ENCODE assay signal across 22 cellular contexts in genomic region chr2:126715576-126716406, GRCh38. TPM values are rescaled to one million over a fixed set of nuclear protein-coding genes. Genes with fewer than 3 reads are reported as not detected.
"Had no signal": no experiment of that assay in that cellular context is flagged by ENCODE, and none has a peak within 500 bp of the region (broad histone marks: within the 10 kb centered on the region; RNA-seq: fewer than 3 reads in every experiment).

No MANE protein-coding gene starts in this region.

- H3K27me3 ChIP-seq: colonic mucosa, pancreas, sigmoid colon, stomach, thyroid gland had no signal

- H3K36me3 ChIP-seq: colonic mucosa, lower lobe of right lung, pancreas, sigmoid colon, stomach, thyroid gland had no signal

- H3K9me3 ChIP-seq: colonic mucosa, lower lobe of right lung, pancreas, sigmoid colon, stomach, thyroid gland had no signal

- H3K4me1 ChIP-seq: colonic mucosa, pancreas, sigmoid colon, stomach, thyroid gland had no signal

- DNase-seq: colonic mucosa; effector memory CD4-positive, alpha-beta T cell; erythroblast; hypothalamus; immature natural killer cell; left ventricle myocardium superior; lower lobe of right lung; natural killer cell; occipital lobe; pancreas; sigmoid colon; stimulated activated CD4-positive, alpha-beta T cell treated with anti-CD3 and anti-CD28 coated beads, Interleukin-2, amount 100 ng/mL, for 24 hours; stimulated activated CD4-positive, alpha-beta T cell treated with anti-CD3 and anti-CD28 coated beads, Interleukin-4, amount 100 ng/mL, for 24 hours; stimulated activated naive CD4-positive, alpha-beta T cell treated with Interleukin-2 at 50 U/mL for 16 hours; stomach; thyroid gland; trophoblast cell had no signal

- FAIRE-seq: endometrium, frontal cortex, keratinocyte, pancreas had no signal

- ATAC-seq: left ventricle myocardium superior; lower lobe of right lung; natural killer cell; pancreas; stimulated activated effector memory CD8-positive, alpha-beta T cell treated with anti-CD3 and anti-CD28 coated beads, Interleukin-12 subunit alpha, Interleukin-12 subunit beta, amount 100 ng/mL, for 72 hours had no signal

- H3K36me3 Mint-ChIP-seq: natural killer cell; stimulated activated effector memory CD8-positive, alpha-beta T cell treated with anti-CD3 and anti-CD28 coated beads, Interleukin-12 subunit alpha, Interleukin-12 subunit beta, amount 100 ng/mL, for 72 hours had no signal

- H3K27ac Mint-ChIP-seq: dendritic cell treated with granulocyte-macrophage colony-stimulating factor and Interleukin-4, amounts not matched to agents 40 ng/mL and 50 ng/mL, for 4 days; immature natural killer cell; natural killer cell had no signal

- H3K4me1 Mint-ChIP-seq: immature natural killer cell, natural killer cell had no signal

- H3K4me3 Mint-ChIP-seq: dendritic cell treated with granulocyte-macrophage colony-stimulating factor and Interleukin-4, amounts not matched to agents 40 ng/mL and 50 ng/mL, for 4 days; immature natural killer cell; natural killer cell; stimulated activated effector memory CD8-positive, alpha-beta T cell treated with anti-CD3 and anti-CD28 coated beads, Interleukin-12 subunit alpha, Interleukin-12 subunit beta, amount 100 ng/mL, for 72 hours had no signal

- H3K9me3 Mint-ChIP-seq: dendritic cell treated with granulocyte-macrophage colony-stimulating factor and Interleukin-4, amounts not matched to agents 40 ng/mL and 50 ng/mL, for 4 days; immature natural killer cell; natural killer cell; stimulated activated effector memory CD8-positive, alpha-beta T cell treated with anti-CD3 and anti-CD28 coated beads, Interleukin-12 subunit alpha, Interleukin-12 subunit beta, amount 100 ng/mL, for 72 hours had no signal

- H3K4me3 ChIP-seq: colonic mucosa, lower lobe of right lung, pancreas, sigmoid colon, stomach, thyroid gland had no signal

- H3K27ac ChIP-seq: colonic mucosa, lower lobe of right lung, pancreas, sigmoid colon, stomach, thyroid gland had no signal

RNA-seq across cellular contexts. Expression of gene GYPC, which starts 59.8 kb away (rescaled TPM):
- polyA plus RNA-seq: keratinocyte had no signal
